ENCODE assay signal across 11 cellular contexts in genomic region chr11:118263109-118263508, GRCh38. TPM values are rescaled to one million over a fixed set of nuclear protein-coding genes. Genes with fewer than 3 reads are reported as not detected.
A peak's percentile ranks its signal among the peaks of the same experiment; 100 is the strongest.
DNase-seq lines count a peak whose midpoint lies in the region; ATAC-seq and TF ChIP-seq lines count a peak whose summit lies in the region.
"Had no signal": no experiment of that assay in that cellular context is flagged by ENCODE, and none has a peak within 500 bp of the region (broad histone marks: within the 10 kb centered on the region; RNA-seq: fewer than 3 reads in every experiment).

No MANE protein-coding gene starts in this region.

- H3K27ac Mint-ChIP-seq in GM23338 = no peak overlapping the region
- H3K27ac Mint-ChIP-seq: activated B cell treated with CpG ODN at 0.5 μM for 24 hours had no signal

- H3K9me3 Mint-ChIP-seq in GM23338 = no peaks in the 10 kb centered on the region

- no peaks in the 10 kb centered on the region for H3K79me2 ChIP-seq in GM23338 (replicated peaks; ENCODE audit: insufficient read depth)

- no peak overlapping the region for H2AFZ ChIP-seq in GM23338

- peak overlapping the region; percentile 46; the same call in 1 of the 2 replicates for H3K4me3 ChIP-seq in GM23338
- peak overlapping the region; percentile 62 to 83 for H3K4me3 ChIP-seq in esophagus (ENCODE audit: low read depth in 1 of 2, low read length in 2 of 2)
- peak overlapping the region; percentile 42 to 51 for H3K4me3 ChIP-seq in prostate gland
- H3K4me3 ChIP-seq: SJCRH30 had no signal

- ATAC-seq in GM23338 = no peak
- ATAC-seq in HG02870 (IDR thresholded peaks at IDR 0.05; ENCODE audit: unreplicated experiment) = no peak

- H3K27ac ChIP-seq in GM23338 (ENCODE audit: low read depth) = no peak overlapping the region
- H3K27ac ChIP-seq in esophagus (ENCODE audit: low read depth in 2 of 2, low read length in 1 of 2) = peak overlapping the region; percentile 61 to 86
- peak overlapping the region; percentile 84 to 90 for H3K27ac ChIP-seq in prostate gland
- H3K27ac ChIP-seq: SJCRH30 had no signal

- H3K4me1 ChIP-seq in GM23338 (ENCODE audit: insufficient read depth) (peaks cover 25% of the 10 kb centered on the region), esophagus (ENCODE audit: control insufficient read depth in 2 of 2, insufficient read depth in 2 of 2, low read length in 1 of 2) (peaks cover 0 to 5% of the 10 kb centered on the region in 2 donors), prostate gland (replicated peaks) (no peaks in the 10 kb centered on the region)
- H3K4me1 ChIP-seq: SJCRH30 had no signal

- no peaks in the 10 kb centered on the region for H3F3A ChIP-seq in GM23338 (replicated peaks; ENCODE audit: low read depth)

- DNase-seq in GM23338 (ENCODE audit: low spot score) (no peak), RPMI8226 (peak; percentile 16), prostate gland (ENCODE audit: low spot score) (no peak), H4 (ENCODE audit: low spot score) (no peak), SIG-M5 (lab: John Stamatoyannopoulos, UW) (no peak)
- DNase-seq: activated B cell treated with CpG ODN at 0.5 μM for 24 hours, SJCRH30 had no signal

- H3K27me3 Mint-ChIP-seq in GM23338 (ENCODE audit: insufficient read depth, low read depth, poor library complexity) = peaks cover 30% of the 10 kb centered on the region

- H3K4me3 Mint-ChIP-seq in GM23338 = peak overlapping the region; percentile 76
- H3K4me3 Mint-ChIP-seq: activated B cell treated with CpG ODN at 0.5 μM for 24 hours had no signal

- H3K27me3 ChIP-seq in GM23338 (ENCODE audit: insufficient read depth) (peaks cover 47% of the 10 kb centered on the region), esophagus (ENCODE audit: control insufficient read depth in 1 of 2, insufficient read depth in 2 of 2, low read length in 2 of 2) (no peaks in the 10 kb centered on the region), prostate gland (replicated peaks; ENCODE audit: insufficient read depth) (no peaks in the 10 kb centered on the region)
- H3K27me3 ChIP-seq: SJCRH30 had no signal

- H3K36me3 Mint-ChIP-seq in GM23338 (ENCODE audit: low read depth) = peaks cover 9% of the 10 kb centered on the region

- H3K36me3 ChIP-seq in GM23338 (ENCODE audit: insufficient read depth) (no peaks in the 10 kb centered on the region), esophagus (ENCODE audit: control insufficient read depth in 2 of 2, insufficient read depth in 2 of 2, low read length in 1 of 2) (peaks cover 0 to 9% of the 10 kb centered on the region in 2 donors), prostate gland (no peaks in the 10 kb centered on the region)
- H3K36me3 ChIP-seq: SJCRH30 had no signal

- 37 to 47% methylated on average over 4 of the region's 4 CpGs for WGBS in esophagus, 2 donors
- 28% methylated on average over 4 of the region's 4 CpGs for WGBS in prostate gland

- peak; percentile 14 for TF ChIP-seq POLR2A in prostate gland (IDR thresholded peaks at IDR 0.05)

- no peak for TF ChIP-seq CTCF in GM23338 (conservative IDR thresholded peaks at IDR 0.05; ENCODE audit: low read depth in 2 of 2)
- TF ChIP-seq CTCF in prostate gland (IDR thresholded peaks at IDR 0.05) = no peak

- intact Hi-C loops in prostate gland (cut with DNase I) = no loop called here

- H3K9me3 ChIP-seq in esophagus (ENCODE audit: control insufficient read depth in 2 of 2, insufficient read depth in 1 of 2, low read depth in 1 of 2, low read length in 1 of 2) (no peaks in the 10 kb centered on the region), prostate gland (no peaks in the 10 kb centered on the region)
- H3K9me3 ChIP-seq: SJCRH30 had no signal

- peak overlapping the region; percentile 73 for H3K4me2 ChIP-seq in GM23338

- H4K20me1 ChIP-seq in GM23338 (replicated peaks; ENCODE audit: insufficient read depth) = no peaks in the 10 kb centered on the region

- H3K9me2 ChIP-seq in GM23338 (ENCODE audit: insufficient read depth) = no peaks in the 10 kb centered on the region

- peaks cover 31% of the 10 kb centered on the region for H3K4me1 Mint-ChIP-seq in GM23338

TF ChIP-seq in GM23338, 12 proteins besides CTCF, POLR2A, EP300 and RAD21 (continues in another document):
- no peak for TF ChIP-seq ZNF114 (CRISPR knock-in tag; IDR thresholded peaks at IDR 0.05)
- TF ChIP-seq CREB1 (CRISPR knock-in tag; IDR thresholded peaks at IDR 0.05; ENCODE audit: low read depth) = no peak
- TF ChIP-seq EZH2 (IDR thresholded peaks at IDR 0.05; ENCODE audit: low read depth, unreplicated experiment) = no peak
- no peak for TF ChIP-seq ZNF331 (CRISPR knock-in tag; IDR thresholded peaks at IDR 0.05; ENCODE audit: low read depth)
- no peak for TF ChIP-seq REST (IDR thresholded peaks at IDR 0.05; ENCODE audit: unreplicated experiment)
- TF ChIP-seq POLR2AphosphoS5 (IDR thresholded peaks at IDR 0.05; ENCODE audit: low read depth) = no peak
- no peak for TF ChIP-seq NANOG (IDR thresholded peaks at IDR 0.05; ENCODE audit: borderline replicate concordance)
- TF ChIP-seq STAT1 (IDR thresholded peaks at IDR 0.05; ENCODE audit: unreplicated experiment) = no peak
- no peak for TF ChIP-seq ETS1 (IDR thresholded peaks at IDR 0.05)
- TF ChIP-seq EZH2phosphoT487 (IDR thresholded peaks at IDR 0.05; ENCODE audit: unreplicated experiment) = no peak

RNA-seq across cellular contexts. Expression of gene MPZL2, which starts 1.0 kb away (rescaled TPM):
- total RNA-seq in GM23338 (2014; rRNA removed; shearing (Covaris generic)) = 2.8 and 4.2 TPM in 2 replicates
- 2.1 and 2.6 TPM in 2 replicates for polyA plus RNA-seq in GM23338 (2016; fragmentation: Nextera tagmentation; extraction: Ambion mirVana)
- 100 to 1,000 TPM; 150 to 185 TPM for polyA plus RNA-seq in esophagus
- total RNA-seq in prostate gland = 100 to 1,000 TPM in 1 of 2 donors, 10 to 100 TPM in 1; 73.7 to 103 TPM
- total RNA-seq in H4 (2014; rRNA removed; shearing (Covaris generic)) = 1.0 and 1.7 TPM in 2 replicates
- total RNA-seq: activated B cell treated with CpG ODN at 0.5 μM for 24 hours, SJCRH30 had no signal

RNA-seq across cellular contexts. Expression of gene MPZL3, which starts 10.9 kb away (rescaled TPM):
- total RNA-seq in GM23338 (2014; rRNA removed; shearing (Covaris generic)) = 2.9 and 5.7 TPM in 2 replicates
- 0.92 and 1.3 TPM in 2 replicates for polyA plus RNA-seq in GM23338 (2016; fragmentation: Nextera tagmentation; extraction: Ambion mirVana)
- 10 to 100 TPM; 18.8 to 34.1 TPM for polyA plus RNA-seq in esophagus
- 10 to 100 TPM in 1 of 2 donors, 1 to 10 TPM in 1; 6.2 to 13.0 TPM for total RNA-seq in prostate gland
- 9.8 and 10.4 TPM in 2 replicates for total RNA-seq in H4 (2014; rRNA removed; shearing (Covaris generic))

RNA-seq across cellular contexts. Expression of gene JAML, which starts 38.3 kb away (rescaled TPM):
- 0.12 and 0.56 TPM in 2 replicates for total RNA-seq in GM23338 (2014; rRNA removed; shearing (Covaris generic))
- polyA plus RNA-seq in GM23338 (2016; fragmentation: Nextera tagmentation; extraction: Ambion mirVana) (0.26 and 1.0 TPM in 2 replicates), esophagus (1 to 10 TPM; 6.1 to 7.0 TPM)
- 1 to 10 TPM; 2.3 to 8.5 TPM for total RNA-seq in prostate gland
- total RNA-seq in H4 (2014; rRNA removed; shearing (Covaris generic)) = not detected in 2 replicates
- total RNA-seq: M059J, NCI-H460, SJCRH30 had no signal

RNA-seq across cellular contexts. Expression of gene CD3E, which starts 41.4 kb away (rescaled TPM):
- not detected in 2 replicates for total RNA-seq in GM23338 (2014; rRNA removed; shearing (Covaris generic))
- polyA plus RNA-seq in GM23338 (2016; fragmentation: Nextera tagmentation; extraction: Ambion mirVana) (not detected in 2 replicates), esophagus (1 to 10 TPM; 4.6 to 5.1 TPM)
- 1 to 10 TPM; 2.8 to 4.6 TPM for total RNA-seq in prostate gland
- not detected in 2 replicates for total RNA-seq in H4 (2014; rRNA removed; shearing (Covaris generic))
- total RNA-seq: M059J, NCI-H460, SJCRH30 had no signal

Comparison
In these comparisons a context has a peak if more than half of its experiments do, and no peak if none do; other contexts are left out.
1. RNA of gene MPZL2, which starts 1.0 kb away (total RNA-seq): 73.7 to 103 TPM in prostate gland; 2.8 to 4.2 TPM in GM23338 and 1.0 to 1.7 TPM in H4; every median in the first group is over 10 times any median in the second.
2. Peak in every context shown above with its lines, with median percentiles within 50 percentile points of each other: H3K4me3 ChIP-seq.